8 cellular contexts compared by ENCODE assay signal in genomic region chr14:25537846-25538455, GRCh38.
A peak's percentile ranks its signal among the peaks of the same experiment; 100 is the strongest.
DNase-seq lines count a peak whose midpoint lies in the region; ATAC-seq, FAIRE-seq and TF ChIP-seq lines count a peak whose summit lies in the region.

No MANE protein-coding gene starts in this region.

- no peak overlapping the region; the same call in 1 of the 2 replicates for H2BK20ac ChIP-seq in H1 (ENCODE audit: low read length)

- H3K9me3 ChIP-seq in H1 (ENCODE audit: insufficient read depth in 2 of 2, low read depth in 1 of 2, low read length in 1 of 2) = no peaks in the 10 kb centered on the region

- H4K5ac ChIP-seq in H1 (ENCODE audit: insufficient read length, low read depth, low read length) = no peak overlapping the region

- H2AK5ac ChIP-seq in H1 (ENCODE audit: low read depth, low read length) = no peak overlapping the region

- TF ChIP-seq EP300 in H1 (IDR thresholded peaks at IDR 0.05; ENCODE audit: borderline replicate concordance in 1 of 2, low read depth in 2 of 2, low read length in 2 of 2) = no peak

- H2BK15ac ChIP-seq in H1 (ENCODE audit: low read length) = no peak overlapping the region

- H3K27me3 ChIP-seq in H1 (replicated peaks in 1 of 4; ENCODE audit: control insufficient read depth in 3 of 4, extremely low read depth in 1 of 4, insufficient read depth in 3 of 4, low read length in 3 of 4) = no peaks in the 10 kb centered on the region

- WGBS in H1 (ENCODE audit: extremely low coverage in 1 of 2, insufficient coverage in 1 of 2, insufficient read length in 1 of 2, insufficient replicate concordance in 2 of 2, low coverage in 1 of 2, low lambda C conversion rate in 2 of 2, missing lambda C conversion rate in 1 of 2), 2 experiments = 74% methylated on average over 2 of the region's 2 CpGs; no CpG with 5 or more reads in 1 of the 2 experiments

- no peak overlapping the region for H4K8ac ChIP-seq in H1 (ENCODE audit: extremely low read depth, insufficient read depth, low read length)

- H3K4me2 ChIP-seq in H1 (ENCODE audit: insufficient read depth in 1 of 2, low read depth in 2 of 2, low read length in 2 of 2) = no peak overlapping the region

- POLR2A ChIA-PET in H1 (lab: Charles Lee; ENCODE audit: partially characterized antibody) = interaction anchor here (1.0 kb wide), 1 partner anchor 345 kb away, joined by 3 read pairs; no protein-coding TSS in a partner anchor

- no peak overlapping the region for H3K4ac ChIP-seq in H1 (replicated peaks; ENCODE audit: insufficient read length, low read depth, low read length)

- H3K23me2 ChIP-seq in H1 (ENCODE audit: low read depth, low read length) = no peaks in the 10 kb centered on the region

- no peak overlapping the region for H3K27ac Mint-ChIP-seq in stimulated activated naive CD8-positive, alpha-beta T cell treated with anti-CD3 and anti-CD28 coated beads, Interleukin-15, amount 100 ng/mL, for 72 hours

- no peak overlapping the region for H2AFZ ChIP-seq in H1 (ENCODE audit: low read length)

- H3K14ac ChIP-seq in H1 (ENCODE audit: insufficient read length) = no peak overlapping the region

- no peaks in the 10 kb centered on the region for H3K79me1 ChIP-seq in H1 (ENCODE audit: low read depth, low read length)

- no peak overlapping the region for H2BK120ac ChIP-seq in H1 (replicated peaks; ENCODE audit: low read depth, low read length)

- no peaks in the 10 kb centered on the region for H3K79me2 ChIP-seq in H1 (ENCODE audit: control insufficient read depth in 1 of 2, insufficient read depth in 2 of 2, low read length in 2 of 2)

- CTCF ChIA-PET in H1 (lab: Charles Lee; ENCODE audit: partially characterized antibody) = interaction anchor here (0.5 to 7.2 kb wide), 42 partner anchors 9 to 985 kb away, joined by 3 to 50 read pairs (median 4); no protein-coding TSS in a partner anchor

- H3K27ac ChIP-seq in H1 (ENCODE audit: low read depth, low read length) = no peak overlapping the region

- no peaks in the 10 kb centered on the region for H4K20me1 ChIP-seq in H1 (replicated peaks in 1 of 2; ENCODE audit: control insufficient read depth in 1 of 2, insufficient read depth in 2 of 2, low read length in 2 of 2)

- DNase-seq in DMS53 treated with DMSO at 0.1 percent for 48 hours (lab: John Stamatoyannopoulos, UW; ENCODE audit: unreplicated experiment) (peak; percentile 29), NCI-H69 (lab: John Stamatoyannopoulos, UW) (peak; percentile 76), H1 (ENCODE audit: low read depth in 1 of 2, low spot score in 2 of 2) (peak; percentile 31 to 75), T-helper 1 cell (no peak), activated T-cell treated with anti-CD3 and anti-CD28 coated beads for 4 hours (no peak), retina (no peak)
- DNase-seq in stimulated activated naive CD8-positive, alpha-beta T cell treated with anti-CD3 and anti-CD28 coated beads, Interleukin-15, amount 100 ng/mL, for 72 hours = peak; percentile 2 to 9

- peak; percentile 34 to 81 (median 73) for TF ChIP-seq CTCF in H1 (IDR thresholded peaks at IDR 0.05; ENCODE audit: control extremely low read depth in 1 of 3, insufficient read depth in 1 of 3, low read depth in 1 of 3, low read length in 3 of 3)

- peak; percentile 53 for ATAC-seq in HG02870 (IDR thresholded peaks at IDR 0.05; ENCODE audit: unreplicated experiment)
- no peak for ATAC-seq in stimulated activated naive CD8-positive, alpha-beta T cell treated with anti-CD3 and anti-CD28 coated beads, Interleukin-15, amount 100 ng/mL, for 72 hours

- no peak overlapping the region for H4K91ac ChIP-seq in H1 (replicated peaks; ENCODE audit: insufficient read length, low read length)

- H3K4me1 Mint-ChIP-seq in stimulated activated naive CD8-positive, alpha-beta T cell treated with anti-CD3 and anti-CD28 coated beads, Interleukin-15, amount 100 ng/mL, for 72 hours = no peaks in the 10 kb centered on the region

- TF ChIP-seq POLR2A in H1 (IDR thresholded peaks at IDR 0.05; ENCODE audit: control extremely low read depth in 1 of 2, low read depth in 2 of 2, low read length in 2 of 2) = no peak

- no peak overlapping the region for H3K18ac ChIP-seq in H1 (ENCODE audit: extremely low read depth, low read length)

- H3K9me3 Mint-ChIP-seq in stimulated activated naive CD8-positive, alpha-beta T cell treated with anti-CD3 and anti-CD28 coated beads, Interleukin-15, amount 100 ng/mL, for 72 hours = peaks cover 13 to 20% of the 10 kb centered on the region in 2 donors

- H3K4me3 Mint-ChIP-seq in stimulated activated naive CD8-positive, alpha-beta T cell treated with anti-CD3 and anti-CD28 coated beads, Interleukin-15, amount 100 ng/mL, for 72 hours = no peak overlapping the region

- no peaks in the 10 kb centered on the region for H3K4me1 ChIP-seq in H1 (replicated peaks in 1 of 4; ENCODE audit: control insufficient read depth in 3 of 4, insufficient read depth in 4 of 4, low read length in 3 of 4)

- no peak overlapping the region for H3K23ac ChIP-seq in H1 (ENCODE audit: insufficient read length)

- peak; percentile 78 to 87 for TF ChIP-seq RAD21 in H1 (IDR thresholded peaks at IDR 0.05 in 1 of 2, conservative IDR thresholded peaks at IDR 0.05 in 1 of 2; ENCODE audit: low read depth in 2 of 2, low read length in 2 of 2)

- no peak overlapping the region for H2BK5ac ChIP-seq in H1 (ENCODE audit: low read depth, low read length)

- H3K4me3 ChIP-seq in H1 (ENCODE audit: extremely low read depth in 1 of 4, insufficient read depth in 2 of 4, low read depth in 3 of 4, low read length in 4 of 4) = no peak overlapping the region

- no peaks in the 10 kb centered on the region for H3K36me3 ChIP-seq in H1 (ENCODE audit: control insufficient read depth in 2 of 4, insufficient read depth in 4 of 4, low read length in 3 of 4)

- peak; percentile 70 for FAIRE-seq in H1 (lab: Jason Lieb, UNC)

- no peaks in the 10 kb centered on the region for H3K27me3 Mint-ChIP-seq in stimulated activated naive CD8-positive, alpha-beta T cell treated with anti-CD3 and anti-CD28 coated beads, Interleukin-15, amount 100 ng/mL, for 72 hours

- H3K56ac ChIP-seq in H1 (replicated peaks; ENCODE audit: insufficient read length, low read depth, low read length) = no peak overlapping the region

- H3K9ac ChIP-seq in H1 (replicated peaks in 1 of 4; ENCODE audit: extremely low read depth in 1 of 4, low read depth in 3 of 4, low read length in 3 of 4) = no peak overlapping the region

- H2BK12ac ChIP-seq in H1 (ENCODE audit: low read depth, low read length) = no peak overlapping the region

TF ChIP-seq in H1, 55 proteins besides CTCF, POLR2A, EP300 and RAD21:
- TF ChIP-seq BRCA1 (IDR thresholded peaks at IDR 0.05; ENCODE audit: low read depth, low read length) = no peak
- TF ChIP-seq MAX (IDR thresholded peaks at IDR 0.05) = no peak
- TF ChIP-seq CEBPB (IDR thresholded peaks at IDR 0.05; ENCODE audit: low read depth, low read length) = no peak
- TF ChIP-seq KDM5A (IDR thresholded peaks at IDR 0.05; ENCODE audit: low read length) = no peak
- TF ChIP-seq CBX5 (IDR thresholded peaks at IDR 0.05; ENCODE audit: low read depth, low read length) = no peak
- TF ChIP-seq ASH2L (IDR thresholded peaks at IDR 0.05; ENCODE audit: low read length) = no peak
- no peak for TF ChIP-seq GTF2F1 (IDR thresholded peaks at IDR 0.05; ENCODE audit: borderline replicate concordance, low read depth, low read length)
- no peak for TF ChIP-seq CHD1 (IDR thresholded peaks at IDR 0.05; ENCODE audit: low read depth, low read length)
- no peak for TF ChIP-seq CTBP2 (IDR thresholded peaks at IDR 0.05; ENCODE audit: borderline replicate concordance, insufficient read depth, insufficient read length, low read length)
- TF ChIP-seq SUZ12 (IDR thresholded peaks at IDR 0.05; ENCODE audit: low read length) = no peak
- no peak for TF ChIP-seq SP4 (IDR thresholded peaks at IDR 0.05; ENCODE audit: low read length)
- no peak for TF ChIP-seq SIX5 (IDR thresholded peaks at IDR 0.05; ENCODE audit: low read depth, low read length)
- TF ChIP-seq POU5F1 (IDR thresholded peaks at IDR 0.05; ENCODE audit: low read depth, low read length) = no peak
- TF ChIP-seq JUN (IDR thresholded peaks at IDR 0.05; ENCODE audit: low read depth, low read length) = no peak
- TF ChIP-seq RNF2 (IDR thresholded peaks at IDR 0.05; ENCODE audit: borderline replicate concordance, low read depth, low read length, missing control alignments, poor library complexity, severe bottlenecking) = no peak
- no peak for TF ChIP-seq NANOG (IDR thresholded peaks at IDR 0.05; ENCODE audit: insufficient read depth, low read depth, low read length, poor library complexity, severe bottlenecking)
- TF ChIP-seq SAP30 (IDR thresholded peaks at IDR 0.05; ENCODE audit: insufficient read depth, insufficient replicate concordance, low read length) = no peak

Comparison
In these comparisons a context has a peak if more than half of its experiments do, and no peak if none do; other contexts are left out.
1. DNase-seq: peak in DMS53 treated with DMSO at 0.1 percent for 48 hours (single experiment), NCI-H69 (single experiment), H1 (2 of 2) and stimulated activated naive CD8-positive, alpha-beta T cell treated with anti-CD3 and anti-CD28 coated beads, Interleukin-15, amount 100 ng/mL, for 72 hours (2 of 2); none in T-helper 1 cell (0 of 5), activated T-cell treated with anti-CD3 and anti-CD28 coated beads for 4 hours (single experiment) and retina (single experiment).